28 cellular contexts compared by ENCODE assay signal in genomic region chr14:94003397-94003796, GRCh38. TPM values are rescaled to one million over a fixed set of nuclear protein-coding genes. Genes with fewer than 3 reads are reported as not detected.
"Had no signal": no experiment of that assay in that cellular context is flagged by ENCODE, and none has a peak within 500 bp of the region (broad histone marks: within the 10 kb centered on the region; RNA-seq: fewer than 3 reads in every experiment).

No MANE protein-coding gene starts in this region.

- ATAC-seq: left colon; left ventricle myocardium superior; stimulated activated naive B cell treated with anti-CD40 and anti-IgM and Interleukin-4, amounts not matched to agents 10 μg/mL and 1 μg/mL and 100 μg/mL, for 72 hours; stimulated activated naive CD8-positive, alpha-beta T cell treated with anti-CD3 and anti-CD28 coated beads, Interleukin-15, amount 100 ng/mL, for 72 hours had no signal

- H3K27ac ChIP-seq: dorsolateral prefrontal cortex, heart left ventricle, neutrophil, sigmoid colon, skin epidermis, testis, tibial nerve had no signal

- DNase-seq: cortex of kidney; dorsolateral prefrontal cortex; effector CD8-positive, alpha-beta T cell; foreskin melanocyte; heart left ventricle; hippocampal formation; left colon; left ventricle myocardium superior; mesendoderm; naive B cell; posterior cingulate gyrus; sigmoid colon; stimulated activated CD4-positive, alpha-beta T cell treated with anti-CD3 and anti-CD28 coated beads, Interleukin-2, amount 100 ng/mL, for 24 hours; stimulated activated CD4-positive, alpha-beta T cell treated with anti-CD3 and anti-CD28 coated beads, Interleukin-4, amount 100 ng/mL, for 4 hours; stimulated activated naive B cell treated with anti-CD40 and anti-IgM and Interleukin-4, amounts not matched to agents 10 μg/mL and 1 μg/mL and 100 μg/mL, for 72 hours; stimulated activated naive CD8-positive, alpha-beta T cell treated with anti-CD3 and anti-CD28 coated beads, Interleukin-15, amount 100 ng/mL, for 72 hours; testis had no signal

- H3K27me3 ChIP-seq: sigmoid colon, testis had no signal

- H3K9me3 ChIP-seq: heart left ventricle, neutrophil, sigmoid colon, testis, tibial nerve had no signal

- H3K36me3 ChIP-seq: heart left ventricle, neutrophil, sigmoid colon, tibial nerve had no signal

- H3K4me3 ChIP-seq: dorsolateral prefrontal cortex, heart left ventricle, sigmoid colon, skin epidermis, testis, tibial nerve had no signal

RNA-seq across cellular contexts. Expression of gene CCDC197, which starts 6.3 kb away (rescaled TPM):
- total RNA-seq: glomerular endothelial cell, kidney epithelial cell, left colon, lung microvascular endothelial cell, osteocyte, pulmonary artery endothelial cell, sigmoid colon, subcutaneous adipose tissue, tibial nerve, ureter had no signal
- polyA plus RNA-seq: esophagus, sigmoid colon had no signal

RNA-seq across cellular contexts. Expression of gene ASB2, which starts 27.0 kb away (rescaled TPM):
- total RNA-seq: lung microvascular endothelial cell, pulmonary artery endothelial cell had no signal
